ENCODE assay signal across 8 cellular contexts in genomic region chr5:135386886-135387628, GRCh38. TPM values are rescaled to one million over a fixed set of nuclear protein-coding genes. Genes with fewer than 3 reads are reported as not detected.
DNase-seq lines count a peak whose midpoint lies in the region; ATAC-seq and TF ChIP-seq lines count a peak whose summit lies in the region.

No MANE protein-coding gene starts in this region.

- peaks cover 33% of the 10 kb centered on the region for H3K36me3 Mint-ChIP-seq in WTC11

- POLR2A ChIA-PET in WTC11 (lab: Charles Lee): no interaction called here

- H3K4me3 Mint-ChIP-seq in WTC11: no peak overlapping the region

- H3K27ac Mint-ChIP-seq in WTC11: no peak overlapping the region

- no peaks in the 10 kb centered on the region for H3K27me3 Mint-ChIP-seq in WTC11 (ENCODE audit: low read depth)

- H3K4me3 ChIP-seq in LNCaP clone FGC (ENCODE audit: low read depth, low read length) (no peak overlapping the region), cardiac fibroblast (replicated peaks in 1 of 2; ENCODE audit: low read depth in 2 of 2, low read length in 2 of 2) (no peak overlapping the region)

- DNase-seq in AG08395 (ENCODE audit: low spot score): peak; percentile 80
- DNase-seq in LNCaP clone FGC (ENCODE audit: low read depth): peak; percentile 67
- peak; percentile 93 to 98 for DNase-seq in cardiac fibroblast (ENCODE audit: low read depth in 2 of 2)
- DNase-seq in medulla oblongata (ENCODE audit: extremely low spot score): peak; percentile 79
- no peak for DNase-seq in GOT3 (lab: John Stamatoyannopoulos, UW)
- no peak for DNase-seq in NCI-H82 (lab: John Stamatoyannopoulos, UW)
- no peak for DNase-seq in WTC11 (ENCODE audit: low spot score)

- CTCF ChIA-PET in WTC11 (lab: Charles Lee): no interaction called here

- TF ChIP-seq CTCF in LNCaP clone FGC (IDR thresholded peaks at IDR 0.05; ENCODE audit: control insufficient read depth, extremely low read depth, insufficient read depth) (no peak), cardiac fibroblast (IDR thresholded peaks at IDR 0.05; ENCODE audit: low read depth, low read length) (no peak), WTC11 (IDR thresholded peaks at IDR 0.05) (no peak)

- ATAC-seq in HG02852 (IDR thresholded peaks at IDR 0.05; ENCODE audit: unreplicated experiment) (no peak), WTC11 (no peak)

- no peaks in the 10 kb centered on the region for H3K9me3 Mint-ChIP-seq in WTC11

- peaks cover 3% of the 10 kb centered on the region; the same call in 1 of the 2 replicates for H3K4me1 Mint-ChIP-seq in WTC11

TF ChIP-seq in WTC11, 78 proteins besides CTCF, POLR2A, EP300 and RAD21:
- TF ChIP-seq RORB (CRISPR knock-in tag; IDR thresholded peaks at IDR 0.05) (no peak), ARID4B (CRISPR knock-in tag; IDR thresholded peaks at IDR 0.05; ENCODE audit: borderline replicate concordance) (no peak), TCF7 (CRISPR knock-in tag; IDR thresholded peaks at IDR 0.05; ENCODE audit: low read depth) (no peak), OVOL2 (CRISPR knock-in tag; IDR thresholded peaks at IDR 0.05; ENCODE audit: borderline replicate concordance) (no peak), NR2C2 (CRISPR knock-in tag; IDR thresholded peaks at IDR 0.05) (no peak), PRDM15 (CRISPR knock-in tag; IDR thresholded peaks at IDR 0.05) (no peak)
- TF ChIP-seq, protein P1, sequence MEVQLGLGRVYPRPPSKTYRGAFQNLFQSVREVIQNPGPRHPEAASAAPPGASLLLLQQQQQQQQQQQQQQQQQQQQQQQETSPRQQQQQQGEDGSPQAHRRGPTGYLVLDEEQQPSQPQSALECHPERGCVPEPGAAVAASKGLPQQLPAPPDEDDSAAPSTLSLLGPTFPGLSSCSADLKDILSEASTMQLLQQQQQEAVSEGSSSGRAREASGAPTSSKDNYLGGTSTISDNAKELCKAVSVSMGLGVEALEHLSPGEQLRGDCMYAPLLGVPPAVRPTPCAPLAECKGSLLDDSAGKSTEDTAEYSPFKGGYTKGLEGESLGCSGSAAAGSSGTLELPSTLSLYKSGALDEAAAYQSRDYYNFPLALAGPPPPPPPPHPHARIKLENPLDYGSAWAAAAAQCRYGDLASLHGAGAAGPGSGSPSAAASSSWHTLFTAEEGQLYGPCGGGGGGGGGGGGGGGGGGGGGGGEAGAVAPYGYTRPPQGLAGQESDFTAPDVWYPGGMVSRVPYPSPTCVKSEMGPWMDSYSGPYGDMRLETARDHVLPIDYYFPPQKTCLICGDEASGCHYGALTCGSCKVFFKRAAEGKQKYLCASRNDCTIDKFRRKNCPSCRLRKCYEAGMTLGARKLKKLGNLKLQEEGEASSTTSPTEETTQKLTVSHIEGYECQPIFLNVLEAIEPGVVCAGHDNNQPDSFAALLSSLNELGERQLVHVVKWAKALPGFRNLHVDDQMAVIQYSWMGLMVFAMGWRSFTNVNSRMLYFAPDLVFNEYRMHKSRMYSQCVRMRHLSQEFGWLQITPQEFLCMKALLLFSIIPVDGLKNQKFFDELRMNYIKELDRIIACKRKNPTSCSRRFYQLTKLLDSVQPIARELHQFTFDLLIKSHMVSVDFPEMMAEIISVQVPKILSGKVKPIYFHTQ (CRISPR knock-in tag; IDR thresholded peaks at IDR 0.05): no peak
- TF ChIP-seq, protein P2, sequence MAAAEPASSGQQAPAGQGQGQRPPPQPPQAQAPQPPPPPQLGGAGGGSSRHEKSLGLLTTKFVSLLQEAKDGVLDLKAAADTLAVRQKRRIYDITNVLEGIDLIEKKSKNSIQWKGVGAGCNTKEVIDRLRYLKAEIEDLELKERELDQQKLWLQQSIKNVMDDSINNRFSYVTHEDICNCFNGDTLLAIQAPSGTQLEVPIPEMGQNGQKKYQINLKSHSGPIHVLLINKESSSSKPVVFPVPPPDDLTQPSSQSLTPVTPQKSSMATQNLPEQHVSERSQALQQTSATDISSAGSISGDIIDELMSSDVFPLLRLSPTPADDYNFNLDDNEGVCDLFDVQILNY (CRISPR knock-in tag; IDR thresholded peaks at IDR 0.05): no peak
- TF ChIP-seq, protein P3, sequence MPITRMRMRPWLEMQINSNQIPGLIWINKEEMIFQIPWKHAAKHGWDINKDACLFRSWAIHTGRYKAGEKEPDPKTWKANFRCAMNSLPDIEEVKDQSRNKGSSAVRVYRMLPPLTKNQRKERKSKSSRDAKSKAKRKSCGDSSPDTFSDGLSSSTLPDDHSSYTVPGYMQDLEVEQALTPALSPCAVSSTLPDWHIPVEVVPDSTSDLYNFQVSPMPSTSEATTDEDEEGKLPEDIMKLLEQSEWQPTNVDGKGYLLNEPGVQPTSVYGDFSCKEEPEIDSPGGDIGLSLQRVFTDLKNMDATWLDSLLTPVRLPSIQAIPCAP (CRISPR knock-in tag; IDR thresholded peaks at IDR 0.05): no peak

RNA-seq across cellular contexts. Expression of gene MACROH2A1, which starts 12.0 kb away (rescaled TPM):
- 83.8 to 93.7 TPM (median 85.9 TPM) in 3 replicates for total RNA-seq in WTC11 (2021)

Comparison
In these comparisons a context has a peak if more than half of its experiments do, and no peak if none do; other contexts are left out.
1. DNase-seq: peak in AG08395 (single experiment), LNCaP clone FGC (single experiment), cardiac fibroblast (2 of 2) and medulla oblongata (single experiment); none in GOT3 (single experiment), NCI-H82 (single experiment) and WTC11 (single experiment).